ENCODE assay signal across 10 cellular contexts in genomic region chr3:173045770-173046382, GRCh38.
DNase-seq lines count a peak whose midpoint lies in the region; ATAC-seq and TF ChIP-seq lines count a peak whose summit lies in the region.
"Had no signal": no experiment of that assay in that cellular context is flagged by ENCODE, and none has a peak within 500 bp of the region (broad histone marks: within the 10 kb centered on the region; RNA-seq: fewer than 3 reads in every experiment).

No MANE protein-coding gene starts in this region.

- WGBS in psoas muscle, 3 donors = 71 to 87% (median 77%) methylated on average over 2 of the region's 2 CpGs

- no peak overlapping the region for H3K27ac Mint-ChIP-seq in endothelial cell (ENCODE audit: unreplicated experiment)
- H3K27ac Mint-ChIP-seq in osteocyte (ENCODE audit: unreplicated experiment) = no peak overlapping the region
- no peak overlapping the region for H3K27ac Mint-ChIP-seq in stimulated activated effector memory CD8-positive, alpha-beta T cell treated with anti-CD3 and anti-CD28 coated beads, Interleukin-12 subunit alpha, Interleukin-12 subunit beta, amount 100 ng/mL, for 72 hours

- H3K9me3 Mint-ChIP-seq in endothelial cell (ENCODE audit: unreplicated experiment) (no peaks in the 10 kb centered on the region), osteocyte (ENCODE audit: unreplicated experiment) (no peaks in the 10 kb centered on the region)
- peaks cover 4% of the 10 kb centered on the region for H3K9me3 Mint-ChIP-seq in stimulated activated effector memory CD8-positive, alpha-beta T cell treated with anti-CD3 and anti-CD28 coated beads, Interleukin-12 subunit alpha, Interleukin-12 subunit beta, amount 100 ng/mL, for 72 hours

- ATAC-seq in GM19467 (IDR thresholded peaks at IDR 0.05; ENCODE audit: unreplicated experiment) (no peak), psoas muscle (no peak)
- no peak for ATAC-seq in stimulated activated effector memory CD8-positive, alpha-beta T cell treated with anti-CD3 and anti-CD28 coated beads, Interleukin-12 subunit alpha, Interleukin-12 subunit beta, amount 100 ng/mL, for 72 hours
- ATAC-seq: esophagus mucosa had no signal

- peaks cover 12% of the 10 kb centered on the region for H3K4me1 Mint-ChIP-seq in endothelial cell (ENCODE audit: unreplicated experiment)
- H3K4me1 Mint-ChIP-seq in osteocyte (ENCODE audit: unreplicated experiment) = no peaks in the 10 kb centered on the region
- H3K4me1 Mint-ChIP-seq in stimulated activated effector memory CD8-positive, alpha-beta T cell treated with anti-CD3 and anti-CD28 coated beads, Interleukin-12 subunit alpha, Interleukin-12 subunit beta, amount 100 ng/mL, for 72 hours = no peaks in the 10 kb centered on the region

- DNase-seq in NCI-H146 (lab: John Stamatoyannopoulos, UW) (peak; percentile 4), NCI-H146 treated with DMSO at 0.1 percent for 48 hours (lab: John Stamatoyannopoulos, UW; ENCODE audit: unreplicated experiment) (no peak), NCI-H69 (lab: John Stamatoyannopoulos, UW) (peak; percentile 36), endothelial cell (ENCODE audit: low spot score) (no peak), osteocyte (ENCODE audit: extremely low spot score, unreplicated experiment) (no peak), psoas muscle (no peak)
- DNase-seq in stimulated activated effector memory CD8-positive, alpha-beta T cell treated with anti-CD3 and anti-CD28 coated beads, Interleukin-12 subunit alpha, Interleukin-12 subunit beta, amount 100 ng/mL, for 72 hours (ENCODE audit: low spot score in 2 of 2) = no peak
- DNase-seq: stimulated activated CD4-positive, alpha-beta T cell treated with anti-CD3 and anti-CD28 coated beads, Interleukin-2, amount 100 ng/mL, for 24 hours had no signal

- H3K27me3 Mint-ChIP-seq in endothelial cell (ENCODE audit: unreplicated experiment) (no peaks in the 10 kb centered on the region), osteocyte (ENCODE audit: unreplicated experiment) (peaks cover 31% of the 10 kb centered on the region)

- intact Hi-C loops in psoas muscle (cut with DNase I) = no loop called here

- H3K36me3 Mint-ChIP-seq in endothelial cell (ENCODE audit: low read depth, unreplicated experiment) = no peaks in the 10 kb centered on the region
- no peaks in the 10 kb centered on the region for H3K36me3 Mint-ChIP-seq in osteocyte (ENCODE audit: unreplicated experiment)
- H3K36me3 Mint-ChIP-seq in stimulated activated effector memory CD8-positive, alpha-beta T cell treated with anti-CD3 and anti-CD28 coated beads, Interleukin-12 subunit alpha, Interleukin-12 subunit beta, amount 100 ng/mL, for 72 hours = no peaks in the 10 kb centered on the region

- TF ChIP-seq CTCF in endothelial cell (IDR thresholded peaks at IDR 0.05; ENCODE audit: unreplicated experiment) (peak; percentile 61), osteocyte (IDR thresholded peaks at IDR 0.05) (peak; percentile 61), psoas muscle (IDR thresholded peaks at IDR 0.05) (no peak)

- no peak overlapping the region for H3K4me3 Mint-ChIP-seq in endothelial cell (ENCODE audit: unreplicated experiment)
- no peak overlapping the region for H3K4me3 Mint-ChIP-seq in osteocyte (ENCODE audit: unreplicated experiment)
- no peak overlapping the region for H3K4me3 Mint-ChIP-seq in stimulated activated effector memory CD8-positive, alpha-beta T cell treated with anti-CD3 and anti-CD28 coated beads, Interleukin-12 subunit alpha, Interleukin-12 subunit beta, amount 100 ng/mL, for 72 hours

- no peaks in the 10 kb centered on the region for H3K27me3 ChIP-seq in psoas muscle (ENCODE audit: insufficient read depth in 3 of 3, low read length in 2 of 3)

- no peaks in the 10 kb centered on the region for H3K9me3 ChIP-seq in psoas muscle

- H3K36me3 ChIP-seq in psoas muscle (ENCODE audit: insufficient read depth in 1 of 2, low read depth in 1 of 2) = no peaks in the 10 kb centered on the region

- H3K4me3 ChIP-seq in psoas muscle = no peak overlapping the region

- no peaks in the 10 kb centered on the region for H3K4me1 ChIP-seq in psoas muscle

- no peak overlapping the region for H3K27ac ChIP-seq in psoas muscle

Comparison
In these comparisons a context has a peak if more than half of its experiments do, and no peak if none do; other contexts are left out.
1. DNase-seq: peak in NCI-H146 (single experiment) and NCI-H69 (single experiment); none in NCI-H146 treated with DMSO at 0.1 percent for 48 hours (single experiment), endothelial cell (single experiment), osteocyte (single experiment), psoas muscle (0 of 2) and stimulated activated effector memory CD8-positive, alpha-beta T cell treated with anti-CD3 and anti-CD28 coated beads, Interleukin-12 subunit alpha, Interleukin-12 subunit beta, amount 100 ng/mL, for 72 hours (0 of 2).